Comparison of ENCODE assay signal across 8 cellular contexts in genomic region chr2:159904565-159905281, GRCh38.
DNase-seq lines count a peak whose midpoint lies in the region; ATAC-seq and TF ChIP-seq lines count a peak whose summit lies in the region.

TSS of gene LY75 (minus strand) at chr2:159904756.

- no peaks in the 10 kb centered on the region for H3K36me3 ChIP-seq in brain microvascular endothelial cell (replicated peaks)

- H3K4me3 ChIP-seq in brain microvascular endothelial cell (ENCODE audit: low read depth, low read length): peak within 1 kb of the TSS; percentile 41

- H3K27me3 ChIP-seq in brain microvascular endothelial cell (replicated peaks) (no peaks in the 10 kb centered on the region), layer of hippocampus (ENCODE audit: control insufficient read depth, insufficient read depth, low read length) (no peaks in the 10 kb centered on the region)

- H3K27ac ChIP-seq in brain microvascular endothelial cell (no peak within 1 kb of the TSS), layer of hippocampus (ENCODE audit: low read depth, low read length) (peak within 1 kb of the TSS; percentile 52)

- DNase-seq in AML-193 (lab: John Stamatoyannopoulos, UW): peak; percentile 85 to 89
- DNase-seq in GM19238 (ENCODE audit: insufficient read length, low spot score): peak; percentile 88
- DNase-seq in T-helper 9 cell: peak; percentile 76
- DNase-seq in brain microvascular endothelial cell: no peak
- peak; percentile 78 for DNase-seq in stimulated activated CD4-positive, alpha-beta T cell treated with anti-CD3 and anti-CD28 coated beads, Interleukin-2, amount 100 ng/mL, for 4 hours (ENCODE audit: low read depth)
- DNase-seq in T1000 (lab: John Stamatoyannopoulos, UW): no peak

- in situ Hi-C loops in brain microvascular endothelial cell (cut with HindIII; ENCODE audit: low pct_ligation_motif_present, low sequenced_read_pairs): no loop called here

- TF ChIP-seq CTCF in brain microvascular endothelial cell (IDR thresholded peaks at IDR 0.05; ENCODE audit: low read depth, low read length, missing control alignments): no peak

- ATAC-seq in HG03457 (IDR thresholded peaks at IDR 0.05; ENCODE audit: unreplicated experiment): peak; percentile 74

Comparison
In these comparisons a context has a peak if more than half of its experiments do, and no peak if none do; other contexts are left out.
1. DNase-seq: peak in AML-193 (2 of 2), GM19238 (single experiment), T-helper 9 cell (single experiment) and stimulated activated CD4-positive, alpha-beta T cell treated with anti-CD3 and anti-CD28 coated beads, Interleukin-2, amount 100 ng/mL, for 4 hours (single experiment); none in brain microvascular endothelial cell (single experiment) and T1000 (single experiment).